Comparison of ENCODE assay signal across 23 cellular contexts in genomic region chr11:69992943-69993694, GRCh38.
DNase-seq lines count a peak whose midpoint lies in the region; ATAC-seq, FAIRE-seq and TF ChIP-seq lines count a peak whose summit lies in the region.
"Had no signal": no experiment of that assay in that cellular context is flagged by ENCODE, and none has a peak within 500 bp of the region (broad histone marks: within the 10 kb centered on the region; RNA-seq: fewer than 3 reads in every experiment).

No MANE protein-coding gene starts in this region.

- H2AFZ ChIP-seq in PC-3 (ENCODE audit: low read length) = no peak overlapping the region

- no peaks in the 10 kb centered on the region for H3K4me1 Mint-ChIP-seq in stimulated activated naive CD8-positive, alpha-beta T cell treated with anti-CD3 and anti-CD28 coated beads, Interleukin-15, amount 100 ng/mL, for 72 hours
- H3K4me1 Mint-ChIP-seq: CD4-positive, alpha-beta memory T cell had no signal

- no peak overlapping the region for H3K4me3 Mint-ChIP-seq in stimulated activated naive CD8-positive, alpha-beta T cell treated with anti-CD3 and anti-CD28 coated beads, Interleukin-15, amount 100 ng/mL, for 72 hours
- H3K4me3 Mint-ChIP-seq: CD4-positive, alpha-beta memory T cell; H9 had no signal

- no peak overlapping the region for H3K9ac ChIP-seq in BLaER1 treated with 17β-estradiol and CSF1 and Interleukin-3, amounts not matched to agents 10 nM and 100 nM
- no peak overlapping the region for H3K9ac ChIP-seq in PC-3 (ENCODE audit: low read length)
- H3K9ac ChIP-seq: KMS-11 had no signal

- TSS peak; percentile 58 for BruUV-seq in PC-3 (replicated peaks; lab: Mats Ljungman, UMichigan)

- CTCF ChIA-PET in PC-3 (lab: Charles Lee) = no interaction called here

- intact Hi-C loops in PC-3 (cut with micrococcal nuclease) (no loop called here), left colon (cut with DNase I, micrococcal nuclease) (no loop called here)

- peak; percentile 63 for ATAC-seq in PC-3
- peak; percentile 91 for ATAC-seq in left colon
- no peak for ATAC-seq in stimulated activated naive CD8-positive, alpha-beta T cell treated with anti-CD3 and anti-CD28 coated beads, Interleukin-15, amount 100 ng/mL, for 72 hours
- no peak for ATAC-seq in HG03045 (IDR thresholded peaks at IDR 0.05; ENCODE audit: unreplicated experiment)
- ATAC-seq: GM12878 had no signal

- peaks cover 11 to 32% (median 18%) of the 10 kb centered on the region in 11 experiments for H3K9me3 ChIP-seq in BLaER1 treated with 17β-estradiol and CSF1 and Interleukin-3, amounts not matched to agents 10 nM and 100 nM (replicated peaks in 1 of 11)
- no peaks in the 10 kb centered on the region for H3K9me3 ChIP-seq in PC-3 (ENCODE audit: low read length)
- H3K9me3 ChIP-seq in small intestine (ENCODE audit: control insufficient read depth, low read depth) = no peaks in the 10 kb centered on the region
- H3K9me3 ChIP-seq: BE2C had no signal

- WGBS in small intestine, 3 donors = 17 to 59% (median 45%) methylated on average over 6 of the region's 6 CpGs

- H3F3A ChIP-seq in PC-3 (ENCODE audit: low read length, unreplicated experiment) = no peaks in the 10 kb centered on the region

- no peak for TF ChIP-seq CTCF in PC-3 (conservative IDR thresholded peaks at IDR 0.05; ENCODE audit: low read depth, low read length)

- H3K4me3 ChIP-seq in BLaER1 treated with 17β-estradiol and CSF1 and Interleukin-3, amounts not matched to agents 10 nM and 100 nM = no peak overlapping the region
- H3K4me3 ChIP-seq in PC-3 (ENCODE audit: low read length) (no peak overlapping the region), small intestine (ENCODE audit: low read depth in 1 of 2, low read length in 2 of 2) (no peak overlapping the region)
- H3K4me3 ChIP-seq: GM12878, SK-N-MC had no signal

- DNase-seq in PC-3 (peak; percentile 8), left colon (peak; percentile 61 to 62), small intestine (peak; percentile 77), ecto neural progenitor cell (ENCODE audit: low spot score) (no peak), NK-92 (lab: John Stamatoyannopoulos, UW; ENCODE audit: unreplicated experiment) (no peak)
- DNase-seq in stimulated activated naive CD8-positive, alpha-beta T cell treated with anti-CD3 and anti-CD28 coated beads, Interleukin-15, amount 100 ng/mL, for 72 hours = no peak
- DNase-seq: BE2C; Calu3; CD4-positive, alpha-beta memory T cell; DMS53; EL; H9; NCI-H1436; NCI-H1930; NCI-H526 treated with DMSO at 0.1 percent for 48 hours; NK-92 treated with Interleukin-12 subunit alpha and Interleukin-12 subunit beta, amount 100 ng/mL, for 24 hours; SHP77 had no signal

- H3K27ac Mint-ChIP-seq in stimulated activated naive CD8-positive, alpha-beta T cell treated with anti-CD3 and anti-CD28 coated beads, Interleukin-15, amount 100 ng/mL, for 72 hours = no peak overlapping the region
- H3K27ac Mint-ChIP-seq: CD4-positive, alpha-beta memory T cell; H9 had no signal

- H3K27me3 ChIP-seq in BLaER1 treated with 17β-estradiol and CSF1 and Interleukin-3, amounts not matched to agents 10 nM and 100 nM = peaks cover 0 to 8% (median 0%) of the 10 kb centered on the region in 11 experiments; a peak in 7 of 22 replicates
- H3K27me3 ChIP-seq in PC-3 (ENCODE audit: low read length) = no peaks in the 10 kb centered on the region
- no peaks in the 10 kb centered on the region for H3K27me3 ChIP-seq in small intestine (ENCODE audit: control insufficient read depth in 2 of 2, insufficient read depth in 2 of 2, low read length in 2 of 2)

- H3K4me1 ChIP-seq in BLaER1 treated with 17β-estradiol and CSF1 and Interleukin-3, amounts not matched to agents 10 nM and 100 nM = peaks cover 4 to 53% (median 20%) of the 10 kb centered on the region in 10 experiments
- H3K4me1 ChIP-seq in PC-3 (ENCODE audit: insufficient read depth, low read length) = 0 out of 2 replicates have a peak, but pooled peaks cover 13% of the 10 kb centered on the region
- peaks cover 0 to 4% of the 10 kb centered on the region in 2 donors for H3K4me1 ChIP-seq in small intestine (ENCODE audit: control insufficient read depth in 2 of 2, insufficient read depth in 1 of 2, low read depth in 1 of 2, low read length in 1 of 2)
- H3K4me1 ChIP-seq: BE2C had no signal

- no peaks in the 10 kb centered on the region for H3K79me2 ChIP-seq in PC-3 (ENCODE audit: low read length)

- FAIRE-seq in small intestine (lab: Jason Lieb, UNC) = no peak
- FAIRE-seq: A204.1, GM12878 had no signal

- H3K9me2 ChIP-seq in PC-3 (replicated peaks; ENCODE audit: low read length) = no peaks in the 10 kb centered on the region

- H4K20me1 ChIP-seq in BLaER1 treated with 17β-estradiol and CSF1 and Interleukin-3, amounts not matched to agents 10 nM and 100 nM = peaks cover 0 to 5% (median 0%) of the 10 kb centered on the region in 11 experiments; a peak in 1 of 22 replicates
- H4K20me1 ChIP-seq in PC-3 (ENCODE audit: low read length) = no peaks in the 10 kb centered on the region

- peaks cover 11 to 12% of the 10 kb centered on the region in 2 donors for H3K9me3 Mint-ChIP-seq in stimulated activated naive CD8-positive, alpha-beta T cell treated with anti-CD3 and anti-CD28 coated beads, Interleukin-15, amount 100 ng/mL, for 72 hours

- H3K27me3 Mint-ChIP-seq in stimulated activated naive CD8-positive, alpha-beta T cell treated with anti-CD3 and anti-CD28 coated beads, Interleukin-15, amount 100 ng/mL, for 72 hours = peaks cover 39% of the 10 kb centered on the region

- no peaks in the 10 kb centered on the region for H3K36me3 ChIP-seq in BLaER1 treated with 17β-estradiol and CSF1 and Interleukin-3, amounts not matched to agents 10 nM and 100 nM
- H3K36me3 ChIP-seq in PC-3 (ENCODE audit: low read depth, low read length) = no peaks in the 10 kb centered on the region
- no peaks in the 10 kb centered on the region for H3K36me3 ChIP-seq in small intestine (ENCODE audit: control insufficient read depth in 2 of 2, insufficient read depth in 2 of 2, low read length in 2 of 2)
- H3K36me3 ChIP-seq: BE2C had no signal

- no peak overlapping the region for H3K27ac ChIP-seq in BLaER1 treated with 17β-estradiol and CSF1 and Interleukin-3, amounts not matched to agents 10 nM and 100 nM
- H3K27ac ChIP-seq in PC-3 (ENCODE audit: low read length) (no peak overlapping the region), small intestine (ENCODE audit: low read depth in 1 of 2, low read length in 1 of 2) (peak overlapping the region in 1 of 2 donors; percentile 65)
- H3K27ac ChIP-seq: KMS-11, SK-N-MC had no signal

- H3K4me2 ChIP-seq in BLaER1 treated with 17β-estradiol and CSF1 and Interleukin-3, amounts not matched to agents 10 nM and 100 nM = peak overlapping the region in 6 of 11 experiments; percentile 13 to 45 (median 25); a peak in 8 of 22 replicates
- no peak overlapping the region for H3K4me2 ChIP-seq in PC-3 (ENCODE audit: low read length)
- H3K4me2 ChIP-seq: KMS-11 had no signal

- POLR2A ChIA-PET in PC-3 (lab: Charles Lee; ENCODE audit: unreplicated experiment) = interaction anchor here (0.9 kb wide), 1 partner anchor 85 kb away, joined by 5 read pairs; the partner anchor contains the start of gene ANO1

Comparison
In these comparisons a context has a peak if more than half of its experiments do, and no peak if none do; other contexts are left out.
1. ATAC-seq: peak in PC-3 (single experiment) and left colon (single experiment); none in stimulated activated naive CD8-positive, alpha-beta T cell treated with anti-CD3 and anti-CD28 coated beads, Interleukin-15, amount 100 ng/mL, for 72 hours (single experiment) and HG03045 (single experiment).
2. DNase-seq: peak in PC-3 (single experiment), left colon (2 of 2) and small intestine (single experiment); none in ecto neural progenitor cell (single experiment), stimulated activated naive CD8-positive, alpha-beta T cell treated with anti-CD3 and anti-CD28 coated beads, Interleukin-15, amount 100 ng/mL, for 72 hours (0 of 2) and NK-92 (single experiment).